Comparison of ENCODE assay signal across 24 cellular contexts in the genomic region with DNA sequence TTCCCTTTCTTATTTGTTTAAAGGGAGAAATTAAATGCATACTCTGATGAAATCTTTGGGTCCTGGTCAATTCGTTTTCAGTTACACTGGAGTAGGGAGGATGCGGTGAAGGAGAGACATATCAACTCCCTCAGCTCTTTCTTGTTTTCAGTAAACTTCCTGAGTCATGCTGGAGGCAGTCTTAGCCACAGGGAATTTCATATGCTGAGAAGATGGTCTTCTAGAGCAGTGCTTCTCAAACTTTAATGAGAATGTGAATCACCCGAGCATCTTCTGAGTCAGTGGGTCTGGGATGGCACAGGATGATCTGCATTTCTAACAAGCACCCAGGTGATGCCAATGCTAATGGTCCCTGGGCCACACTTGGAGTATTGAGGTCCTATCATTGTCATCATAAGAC.
DNase-seq lines count a peak whose midpoint lies in the region; FAIRE-seq and TF ChIP-seq lines count a peak whose summit lies in the region.
"Had no signal": no experiment of that assay in that cellular context is flagged by ENCODE, and none has a peak within 500 bp of the region (broad histone marks: within the 10 kb centered on the region; RNA-seq: fewer than 3 reads in every experiment).

No MANE protein-coding gene starts in this region.

- H3K9me3 ChIP-seq in osteoblast (ENCODE audit: low read depth, low read length) (no peaks in the 10 kb centered on the region), SJCRH30 (replicated peaks) (no peaks in the 10 kb centered on the region)
- H3K9me3 ChIP-seq: gastroesophageal sphincter, lower lobe of right lung, neutrophil had no signal

- TF ChIP-seq CTCF in osteoblast (IDR thresholded peaks at IDR 0.05; ENCODE audit: extremely low read depth, low read depth, low read length): no peak

- H3K4me1 ChIP-seq in osteoblast (ENCODE audit: insufficient read depth, low read length) (no peaks in the 10 kb centered on the region), SJCRH30 (no peaks in the 10 kb centered on the region)
- H3K4me1 ChIP-seq: gastroesophageal sphincter, lower lobe of right lung had no signal

- H3K4me3 ChIP-seq in osteoblast (ENCODE audit: insufficient read depth, low read length) (no peak overlapping the region), SJCRH30 (no peak overlapping the region)
- H3K4me3 ChIP-seq: gastroesophageal sphincter, lower lobe of right lung had no signal

- H3K27ac ChIP-seq in osteoblast (ENCODE audit: low read depth, low read length) (no peak overlapping the region), SJCRH30 (no peak overlapping the region)
- H3K27ac ChIP-seq: gastroesophageal sphincter, lower lobe of right lung, neutrophil had no signal

- DNase-seq in ELR (ENCODE audit: low read depth): peak; percentile 17
- peak; percentile 12 for DNase-seq in NCI-H226
- peak; percentile 25 for DNase-seq in dedifferentiated amniotic fluid mesenchymal stem cell (ENCODE audit: extremely low spot score)
- peak; percentile 78 for DNase-seq in osteoblast (ENCODE audit: insufficient read length, low spot score, missing footprints)
- no peak for DNase-seq in NCI-H774 (lab: John Stamatoyannopoulos, UW)
- DNase-seq in SJCRH30: no peak
- DNase-seq in NCI-H187 (lab: John Stamatoyannopoulos, UW): no peak
- DNase-seq in frontal cortex (ENCODE audit: low spot score in 2 of 2): no peak
- DNase-seq: activated CD8-positive, alpha-beta memory T cell treated with anti-CD3 and anti-CD28 coated beads for 24 hours; activated naive CD4-positive, alpha-beta T cell treated with Interleukin-2 at 50 U/mL for 16 hours; activated T-cell treated with anti-CD3 and anti-CD28 coated beads, Interleukin-2, amount 50 U/mL, for 24 hours; amygdala; central memory CD4-positive, alpha-beta T cell; DMS79; KBM-7; kidney; lower lobe of right lung; NCI-H187 treated with DMSO at 0.1 percent for 48 hours; SHP77 treated with DMSO at 0.1 percent for 48 hours; small intestine; stimulated activated naive CD4-positive, alpha-beta T cell had no signal

- no peaks in the 10 kb centered on the region for H3K79me2 ChIP-seq in osteoblast (ENCODE audit: insufficient read depth, low read length)

- no peak for FAIRE-seq in frontal cortex (lab: Jason Lieb, UNC)
- FAIRE-seq: kidney, small intestine, TTC549 had no signal

- H3K36me3 ChIP-seq in osteoblast (ENCODE audit: insufficient read depth, low read length): no peaks in the 10 kb centered on the region
- no peaks in the 10 kb centered on the region for H3K36me3 ChIP-seq in SJCRH30
- H3K36me3 ChIP-seq: gastroesophageal sphincter, lower lobe of right lung, neutrophil had no signal

- H3K27me3 ChIP-seq in osteoblast (ENCODE audit: insufficient read depth, low read length): no peaks in the 10 kb centered on the region
- H3K27me3 ChIP-seq in SJCRH30: peaks cover 5% of the 10 kb centered on the region; the same call in 1 of the 2 replicates
- H3K27me3 ChIP-seq: gastroesophageal sphincter, neutrophil had no signal

- no peak overlapping the region for H3K4me2 ChIP-seq in osteoblast (ENCODE audit: insufficient read depth, low read length)

- H2AFZ ChIP-seq in osteoblast (ENCODE audit: low read length): no peak overlapping the region

- H4K20me1 ChIP-seq in osteoblast (ENCODE audit: insufficient read depth, low read length): no peaks in the 10 kb centered on the region

Comparison
In these comparisons a context has a peak if more than half of its experiments do, and no peak if none do; other contexts are left out.
1. DNase-seq: peak in ELR (single experiment), NCI-H226 (single experiment), dedifferentiated amniotic fluid mesenchymal stem cell (single experiment) and osteoblast (single experiment); none in NCI-H774 (single experiment), SJCRH30 (0 of 2), NCI-H187 (0 of 2) and frontal cortex (0 of 2).